ENCODE assay signal across 8 cellular contexts in the genomic region with DNA sequence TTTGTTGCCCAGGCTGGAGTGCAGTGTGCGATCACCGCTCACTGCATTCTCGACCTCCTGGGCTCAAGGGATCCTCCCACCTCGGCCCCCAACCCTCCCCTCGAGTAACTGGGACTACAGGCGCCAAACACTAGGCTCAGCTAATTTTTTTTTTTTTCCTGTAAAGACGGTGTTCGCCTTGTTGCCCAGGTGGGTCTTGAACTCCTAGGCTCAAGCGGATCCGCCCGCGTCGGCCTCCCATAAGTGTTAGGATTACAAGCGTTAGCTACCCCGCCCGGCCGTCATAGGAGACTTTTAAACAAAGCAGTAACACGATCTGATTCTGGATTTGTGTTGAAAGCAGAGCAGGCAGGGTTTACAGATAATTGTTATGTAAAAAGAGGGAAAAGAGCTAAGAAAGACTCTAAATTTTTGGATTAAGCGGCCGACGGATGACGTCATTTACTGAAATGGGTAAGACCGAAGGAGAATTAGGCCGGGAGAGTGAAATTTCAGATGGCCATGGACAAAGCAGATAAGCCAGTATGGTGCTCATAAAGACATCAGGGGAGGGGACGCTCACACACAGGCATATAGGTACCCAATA. TPM values are rescaled to one million over a fixed set of nuclear protein-coding genes. Genes with fewer than 3 reads are reported as not detected.
DNase-seq lines count a peak whose midpoint lies in the region; ATAC-seq, FAIRE-seq and TF ChIP-seq lines count a peak whose summit lies in the region.

No MANE protein-coding gene starts in this region.

- H2AFZ ChIP-seq in endothelial cell of umbilical vein (ENCODE audit: low read depth, low read length) = peak overlapping the region; percentile 93

- H3K79me2 ChIP-seq in endothelial cell of umbilical vein (ENCODE audit: control insufficient read depth, insufficient read depth, low read length) = peaks cover 61% of the 10 kb centered on the region

- WGBS in thyroid gland, 2 donors = 1 to 2% methylated on average over 25 of the region's 25 CpGs

- ATAC-seq in GM18499 (IDR thresholded peaks at IDR 0.05; ENCODE audit: insufficient read depth, unreplicated experiment) (peak; percentile 3), HG02571 (IDR thresholded peaks at IDR 0.05; ENCODE audit: unreplicated experiment) (peak; percentile 8)

- dilution Hi-C loops in endothelial cell of umbilical vein (cut with MboI; ENCODE audit: extremely low pct_ligation_motif_present, low sequenced_read_pairs) = no loop called here

- FAIRE-seq in endothelial cell of umbilical vein (lab: Jason Lieb, UNC) = peak; percentile 8

- CTCF ChIA-PET in endothelial cell of umbilical vein (lab: Charles Lee) = interaction anchor here (0.8 to 3.3 kb wide), 5 partner anchors 17 to 258 kb away, joined by 3 to 26 read pairs (median 3); a partner anchor contains a TSS

- TF ChIP-seq POLR2A in endothelial cell of umbilical vein (IDR thresholded peaks at IDR 0.05; ENCODE audit: low read depth, low read length) (no peak), thyroid gland (IDR thresholded peaks at IDR 0.05) (no peak)

- H3K9ac ChIP-seq in endothelial cell of umbilical vein (replicated peaks; ENCODE audit: extremely low read depth, insufficient read depth, low read length) (peak overlapping the region; percentile 100), muscle layer of colon (ENCODE audit: low read length) (peak overlapping the region; percentile 95)

- peaks cover 3% of the 10 kb centered on the region for H4K20me1 ChIP-seq in endothelial cell of umbilical vein (replicated peaks; ENCODE audit: control insufficient read depth, extremely low read depth, insufficient read depth, low read length)

- H3K36me3 ChIP-seq in endothelial cell of umbilical vein (ENCODE audit: control insufficient read depth in 2 of 2, extremely low read depth in 1 of 2, insufficient read depth in 2 of 2, low read length in 2 of 2) (no peaks in the 10 kb centered on the region), muscle layer of colon (ENCODE audit: insufficient read depth, low read length) (no peaks in the 10 kb centered on the region), thyroid gland (no peaks in the 10 kb centered on the region)

- peak overlapping the region; percentile 53 to 100 (median 99) for H3K4me3 ChIP-seq in endothelial cell of umbilical vein (replicated peaks in 1 of 3; ENCODE audit: insufficient read depth in 1 of 3, low read depth in 1 of 3, low read length in 3 of 3)
- peak overlapping the region; percentile 72 to 87 for H3K4me3 ChIP-seq in muscle layer of colon (ENCODE audit: low read depth in 1 of 2, low read length in 2 of 2)
- H3K4me3 ChIP-seq in thyroid gland (replicated peaks in 1 of 3) = peak overlapping the region; percentile 61 to 94 (median 63)

- H3K27ac ChIP-seq in endothelial cell of umbilical vein (ENCODE audit: insufficient read depth, low read depth, low read length) = peak overlapping the region; percentile 94
- H3K27ac ChIP-seq in muscle layer of colon (ENCODE audit: low read depth, low read length) = peak overlapping the region; percentile 99
- H3K27ac ChIP-seq in thyroid gland = peak overlapping the region; percentile 96 to 98 (median 98)

- DNase-seq in NCI-H1417 (lab: John Stamatoyannopoulos, UW) (peak; percentile 67 to 97 (median 95)), endothelial cell of umbilical vein (ENCODE audit: low read depth, low spot score) (no peak), thyroid gland (peak; percentile 56 to 61), GM19238 (ENCODE audit: insufficient read length, low spot score) (no peak)
- DNase-seq in activated CD4-positive, alpha-beta T cell treated with anti-CD3 and anti-CD28 coated beads, Interleukin-2, amount 50 U/mL, for 1 hour = peak; percentile 6

- BruUV-seq in endothelial cell of umbilical vein (replicated peaks; lab: Mats Ljungman, UMichigan) = TSS peak; percentile 85

- POLR2A ChIA-PET in endothelial cell of umbilical vein (lab: Charles Lee) = interaction anchor here (0.7 to 1.6 kb wide), 6 partner anchors 10 to 428 kb away, joined by 3 to 6 read pairs (median 4); no protein-coding TSS in a partner anchor

- H3K9me3 ChIP-seq in endothelial cell of umbilical vein (replicated peaks; ENCODE audit: control insufficient read depth, insufficient read depth, low read length) = no peaks in the 10 kb centered on the region
- H3K9me3 ChIP-seq in muscle layer of colon (ENCODE audit: low read length) = no peaks in the 10 kb centered on the region
- no peaks in the 10 kb centered on the region for H3K9me3 ChIP-seq in thyroid gland

- intact Hi-C loops in endothelial cell of umbilical vein (cut with micrococcal nuclease) = loop anchor here (2.0 kb wide), 1 partner anchor 290 kb away; a partner anchor contains a TSS
- intact Hi-C loops in thyroid gland (cut with DNase I) = no loop called here

- H3K4me2 ChIP-seq in endothelial cell of umbilical vein (ENCODE audit: insufficient read depth, low read length) = peak overlapping the region; percentile 97

- H3K4me1 ChIP-seq in endothelial cell of umbilical vein (ENCODE audit: control insufficient read depth, extremely low read depth, insufficient read depth, low read length) (peaks cover 28% of the 10 kb centered on the region), muscle layer of colon (ENCODE audit: insufficient read depth, low read length) (peaks cover 58% of the 10 kb centered on the region), thyroid gland (peaks cover 19 to 45% of the 10 kb centered on the region in 2 donors)

- no peaks in the 10 kb centered on the region for H3K27me3 ChIP-seq in endothelial cell of umbilical vein (ENCODE audit: control insufficient read depth in 2 of 2, insufficient read depth in 2 of 2, low read length in 2 of 2)
- no peaks in the 10 kb centered on the region for H3K27me3 ChIP-seq in muscle layer of colon (ENCODE audit: control insufficient read depth in 1 of 2, insufficient read depth in 2 of 2, low read length in 2 of 2)
- H3K27me3 ChIP-seq in thyroid gland = no peaks in the 10 kb centered on the region

- TF ChIP-seq CTCF in endothelial cell of umbilical vein (IDR thresholded peaks at IDR 0.05; ENCODE audit: extremely low read depth in 1 of 2, insufficient read depth in 1 of 2, low read depth in 1 of 2, low read length in 2 of 2) = no peak
- no peak for TF ChIP-seq CTCF in thyroid gland (IDR thresholded peaks at IDR 0.05)

- H3K9me1 ChIP-seq in endothelial cell of umbilical vein (replicated peaks; ENCODE audit: control insufficient read depth, extremely low read depth, insufficient read depth, low read length) = no peaks in the 10 kb centered on the region

TF ChIP-seq in endothelial cell of umbilical vein, 7 proteins besides CTCF, POLR2A, EP300 and RAD21:
- TF ChIP-seq MYC (IDR thresholded peaks at IDR 0.05; ENCODE audit: low read depth, low read length) (no peak), GATA2 (IDR thresholded peaks at IDR 0.05; ENCODE audit: insufficient read depth, insufficient read length, low read depth, low read length) (no peak), EZH2 (IDR thresholded peaks at IDR 0.05; ENCODE audit: borderline replicate concordance, low read depth, low read length, severe bottlenecking) (no peak), JUN (IDR thresholded peaks at IDR 0.05; ENCODE audit: borderline replicate concordance, insufficient read depth, insufficient read length, low read depth) (peak; percentile 90), POLR2AphosphoS5 (IDR thresholded peaks at IDR 0.05; ENCODE audit: insufficient read depth, low read depth, low read length) (no peak), FOS (IDR thresholded peaks at IDR 0.05; ENCODE audit: borderline replicate concordance, insufficient read depth, low read length) (peak; percentile 42)
- TF ChIP-seq, protein P1, sequence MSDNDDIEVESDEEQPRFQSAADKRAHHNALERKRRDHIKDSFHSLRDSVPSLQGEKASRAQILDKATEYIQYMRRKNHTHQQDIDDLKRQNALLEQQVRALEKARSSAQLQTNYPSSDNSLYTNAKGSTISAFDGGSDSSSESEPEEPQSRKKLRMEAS (IDR thresholded peaks at IDR 0.05; ENCODE audit: insufficient read depth, insufficient read length) = no peak
TF ChIP-seq in endothelial cell of umbilical vein: peak in this region for 2.

RNA-seq across cellular contexts. Expression of a gene that starts 0.7 kb away (rescaled TPM):
- total RNA-seq in endothelial cell of umbilical vein = 15.1 and 15.9 TPM in 2 replicates
- polyA plus RNA-seq in endothelial cell of umbilical vein = 13.5 and 13.7 TPM in 2 replicates
- 9.5 and 9.8 TPM in 2 replicates for polyA plus RNA-seq in endothelial cell of umbilical vein (2011; cell fraction: cytosol; rRNA removed)
- 46.7 and 54.3 TPM in 2 replicates for polyA plus RNA-seq in endothelial cell of umbilical vein (2011; cell fraction: nucleus; rRNA removed)
- 9.9 and 10.9 TPM in 2 replicates for polyA plus RNA-seq in endothelial cell of umbilical vein (2012)
- polyA minus RNA-seq in endothelial cell of umbilical vein = 19.7 and 31.5 TPM in 2 replicates
- 12.0 TPM for polyA minus RNA-seq in endothelial cell of umbilical vein (2011; cell fraction: cytosol; rRNA and poly(A)+ RNA removed)
- polyA minus RNA-seq in endothelial cell of umbilical vein (2011; cell fraction: nucleus; rRNA and poly(A)+ RNA removed) = 24.2 and 32.5 TPM in 2 replicates
- total RNA-seq in thyroid gland = 10 to 100 TPM; 34.1 to 53.1 (median 34.7) TPM

RNA-seq across cellular contexts. Expression of a gene that starts 1.1 kb away (rescaled TPM):
- 42.8 and 45.3 TPM in 2 replicates for total RNA-seq in endothelial cell of umbilical vein
- polyA plus RNA-seq in endothelial cell of umbilical vein = 8.8 and 10.9 TPM in 2 replicates
- 13.3 and 14.1 TPM in 2 replicates for polyA plus RNA-seq in endothelial cell of umbilical vein (2011; cell fraction: cytosol; rRNA removed)
- 33.8 and 51.3 TPM in 2 replicates for polyA plus RNA-seq in endothelial cell of umbilical vein (2011; cell fraction: nucleus; rRNA removed)
- 34.6 and 43.2 TPM in 2 replicates for polyA plus RNA-seq in endothelial cell of umbilical vein (2012)
- 25.0 and 26.2 TPM in 2 replicates for polyA minus RNA-seq in endothelial cell of umbilical vein
- polyA minus RNA-seq in endothelial cell of umbilical vein (2011; cell fraction: cytosol; rRNA and poly(A)+ RNA removed) = 25.6 TPM
- polyA minus RNA-seq in endothelial cell of umbilical vein (2011; cell fraction: nucleus; rRNA and poly(A)+ RNA removed) = 41.5 and 49.1 TPM in 2 replicates
- total RNA-seq in thyroid gland = 10 to 100 TPM; 25.7 to 40.4 (median 28.8) TPM

Comparison
In these comparisons a context has a peak if more than half of its experiments do, and no peak if none do; other contexts are left out.
1. DNase-seq: peak in NCI-H1417 (3 of 3), activated CD4-positive, alpha-beta T cell treated with anti-CD3 and anti-CD28 coated beads, Interleukin-2, amount 50 U/mL, for 1 hour (single experiment) and thyroid gland (2 of 2); none in endothelial cell of umbilical vein (single experiment) and GM19238 (single experiment).
2. Peak in every context shown above with its lines, with median percentiles within 50 percentile points of each other: H3K27ac ChIP-seq and H3K4me3 ChIP-seq.